Comparison of ENCODE assay signal across 1 cellular context in the genomic region with DNA sequence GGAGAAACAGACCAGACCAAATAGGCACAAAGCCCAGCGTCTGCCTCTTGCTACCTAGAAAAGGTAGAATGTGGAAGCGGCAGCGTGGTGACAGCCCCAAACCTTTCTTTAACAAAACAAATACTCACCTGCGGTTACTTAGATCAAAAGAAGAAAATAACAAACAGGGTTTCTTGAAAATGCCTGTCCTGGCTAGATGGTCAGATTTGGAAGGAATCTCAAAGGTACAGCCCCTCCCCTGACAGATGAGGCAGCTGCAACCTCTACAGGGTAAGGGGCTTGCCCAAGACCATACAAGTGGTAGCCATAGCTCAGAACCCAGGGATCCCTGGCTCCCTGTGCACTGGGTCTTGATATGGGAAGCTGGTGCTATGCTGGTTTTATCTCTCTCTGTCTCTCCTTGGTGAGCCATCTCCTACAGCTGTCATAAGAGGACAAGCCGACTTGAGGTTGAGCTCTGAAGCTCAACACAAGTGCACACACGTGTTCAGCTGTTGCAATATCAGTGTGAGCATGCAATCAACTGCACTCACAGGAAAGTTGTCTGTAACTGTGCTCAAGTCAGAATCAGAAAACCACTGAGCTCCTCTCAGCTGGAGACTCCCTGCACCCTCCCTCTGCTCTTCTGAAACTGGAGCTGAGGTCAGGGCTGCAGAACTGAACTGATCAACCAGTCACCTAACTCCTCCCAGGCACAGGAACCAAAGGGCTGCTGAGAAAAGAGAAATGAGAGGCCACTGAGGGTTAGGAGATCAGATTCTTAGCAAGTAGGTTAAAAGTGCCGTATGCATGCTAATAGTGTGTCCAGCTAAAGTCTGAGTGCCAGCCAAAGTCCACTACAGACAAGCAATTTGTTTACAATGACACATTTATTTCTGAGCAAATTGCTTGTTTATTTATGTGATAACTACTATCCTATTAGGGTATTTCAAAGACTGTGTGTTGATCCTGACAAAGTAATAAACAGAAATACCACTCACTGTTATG.
TF ChIP-seq lines count a peak whose summit lies in the region.

No MANE protein-coding gene starts in this region.

TF ChIP-seq in K562, 482 proteins besides CTCF, POLR2A, EP300 and RAD21 (continued from another document):
- TF ChIP-seq, protein P1, sequence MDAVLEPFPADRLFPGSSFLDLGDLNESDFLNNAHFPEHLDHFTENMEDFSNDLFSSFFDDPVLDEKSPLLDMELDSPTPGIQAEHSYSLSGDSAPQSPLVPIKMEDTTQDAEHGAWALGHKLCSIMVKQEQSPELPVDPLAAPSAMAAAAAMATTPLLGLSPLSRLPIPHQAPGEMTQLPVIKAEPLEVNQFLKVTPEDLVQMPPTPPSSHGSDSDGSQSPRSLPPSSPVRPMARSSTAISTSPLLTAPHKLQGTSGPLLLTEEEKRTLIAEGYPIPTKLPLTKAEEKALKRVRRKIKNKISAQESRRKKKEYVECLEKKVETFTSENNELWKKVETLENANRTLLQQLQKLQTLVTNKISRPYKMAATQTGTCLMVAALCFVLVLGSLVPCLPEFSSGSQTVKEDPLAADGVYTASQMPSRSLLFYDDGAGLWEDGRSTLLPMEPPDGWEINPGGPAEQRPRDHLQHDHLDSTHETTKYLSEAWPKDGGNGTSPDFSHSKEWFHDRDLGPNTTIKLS (IDR thresholded peaks at IDR 0.05; ENCODE audit: borderline replicate concordance, low read depth) = peak; percentile 46; the same call in 1 of the 2 replicates
- TF ChIP-seq, protein P2, sequence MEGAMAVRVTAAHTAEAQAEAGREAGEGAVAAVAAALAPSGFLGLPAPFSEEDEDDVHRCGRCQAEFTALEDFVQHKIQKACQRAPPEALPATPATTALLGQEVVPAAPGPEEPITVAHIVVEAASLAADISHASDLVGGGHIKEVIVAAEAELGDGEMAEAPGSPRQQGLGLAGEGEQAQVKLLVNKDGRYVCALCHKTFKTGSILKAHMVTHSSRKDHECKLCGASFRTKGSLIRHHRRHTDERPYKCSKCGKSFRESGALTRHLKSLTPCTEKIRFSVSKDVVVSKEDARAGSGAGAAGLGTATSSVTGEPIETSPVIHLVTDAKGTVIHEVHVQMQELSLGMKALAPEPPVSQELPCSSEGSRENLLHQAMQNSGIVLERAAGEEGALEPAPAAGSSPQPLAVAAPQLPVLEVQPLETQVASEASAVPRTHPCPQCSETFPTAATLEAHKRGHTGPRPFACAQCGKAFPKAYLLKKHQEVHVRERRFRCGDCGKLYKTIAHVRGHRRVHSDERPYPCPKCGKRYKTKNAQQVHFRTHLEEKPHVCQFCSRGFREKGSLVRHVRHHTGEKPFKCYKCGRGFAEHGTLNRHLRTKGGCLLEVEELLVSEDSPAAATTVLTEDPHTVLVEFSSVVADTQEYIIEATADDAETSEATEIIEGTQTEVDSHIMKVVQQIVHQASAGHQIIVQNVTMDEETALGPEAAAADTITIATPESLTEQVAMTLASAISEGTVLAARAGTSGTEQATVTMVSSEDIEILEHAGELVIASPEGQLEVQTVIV (CRISPR knock-in tag; IDR thresholded peaks at IDR 0.05; ENCODE audit: borderline replicate concordance) = no peak
- TF ChIP-seq ZC3H11A (IDR thresholded peaks at IDR 0.05; ENCODE audit: low read depth, low read length) (no peak), KHSRP (IDR thresholded peaks at IDR 0.05) (no peak), LARP7 (IDR thresholded peaks at IDR 0.05) (no peak), NBN (IDR thresholded peaks at IDR 0.05; ENCODE audit: low read depth) (peak; percentile 74; the same call in 1 of the 2 replicates), CHD4 (IDR thresholded peaks at IDR 0.05; ENCODE audit: insufficient read depth, insufficient replicate concordance, low read depth, low read length, poor library complexity, severe bottlenecking) (no peak), ELF2 (CRISPR knock-in tag; IDR thresholded peaks at IDR 0.05) (no peak), PTRF (tag; IDR thresholded peaks at IDR 0.05) (no peak), FOXK1 (CRISPR knock-in tag; IDR thresholded peaks at IDR 0.05; ENCODE audit: borderline replicate concordance) (no peak), TEAD2 (tag; IDR thresholded peaks at IDR 0.05) (no peak), POLR2AphosphoS5 (IDR thresholded peaks at IDR 0.05; ENCODE audit: control insufficient read depth, insufficient read depth, low read depth, low read length) (no peak), ATF1 (CRISPR knock-in tag; IDR thresholded peaks at IDR 0.05) (no peak), ATF1 (tag; IDR thresholded peaks at IDR 0.05) (peak; percentile 28; the same call in 1 of the 2 replicates), MTF1 (CRISPR knock-in tag; IDR thresholded peaks at IDR 0.05; ENCODE audit: borderline replicate concordance) (no peak), ZEB2 (IDR thresholded peaks at IDR 0.05) (no peak), ZNF75A (CRISPR knock-in tag; IDR thresholded peaks at IDR 0.05) (no peak), KLF13 (tag; IDR thresholded peaks at IDR 0.05; ENCODE audit: borderline replicate concordance, low read depth) (no peak)
- TF ChIP-seq, protein P3, sequence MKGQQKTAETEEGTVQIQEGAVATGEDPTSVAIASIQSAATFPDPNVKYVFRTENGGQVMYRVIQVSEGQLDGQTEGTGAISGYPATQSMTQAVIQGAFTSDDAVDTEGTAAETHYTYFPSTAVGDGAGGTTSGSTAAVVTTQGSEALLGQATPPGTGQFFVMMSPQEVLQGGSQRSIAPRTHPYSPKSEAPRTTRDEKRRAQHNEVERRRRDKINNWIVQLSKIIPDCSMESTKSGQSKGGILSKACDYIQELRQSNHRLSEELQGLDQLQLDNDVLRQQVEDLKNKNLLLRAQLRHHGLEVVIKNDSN (CRISPR knock-in tag; IDR thresholded peaks at IDR 0.05) = peak; percentile 81
